2 cellular contexts compared by ENCODE assay signal in the genomic region with DNA sequence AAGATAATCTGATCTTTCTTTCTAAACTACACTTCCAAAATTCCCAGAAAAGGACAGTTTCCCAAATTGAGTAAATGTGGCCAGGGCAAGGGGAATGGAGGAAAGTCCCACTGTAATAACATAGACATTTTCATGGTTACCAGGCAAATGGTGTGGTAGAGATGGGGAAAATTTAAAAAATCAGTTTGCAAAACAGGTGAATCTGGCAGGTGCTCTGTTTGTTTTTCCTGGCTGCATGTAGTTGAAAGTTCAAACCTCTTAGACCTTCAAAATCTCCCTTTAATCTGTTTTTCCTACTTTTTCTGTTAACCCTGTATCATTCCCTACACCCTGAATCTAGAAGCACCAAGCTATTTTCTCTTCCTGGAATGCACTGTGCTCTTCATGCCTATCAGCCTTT.
TF ChIP-seq lines count a peak whose summit lies in the region.

No MANE protein-coding gene starts in this region.

TF ChIP-seq in liver, 16 proteins besides CTCF, POLR2A, EP300 and RAD21:
- TF ChIP-seq, protein P1, sequence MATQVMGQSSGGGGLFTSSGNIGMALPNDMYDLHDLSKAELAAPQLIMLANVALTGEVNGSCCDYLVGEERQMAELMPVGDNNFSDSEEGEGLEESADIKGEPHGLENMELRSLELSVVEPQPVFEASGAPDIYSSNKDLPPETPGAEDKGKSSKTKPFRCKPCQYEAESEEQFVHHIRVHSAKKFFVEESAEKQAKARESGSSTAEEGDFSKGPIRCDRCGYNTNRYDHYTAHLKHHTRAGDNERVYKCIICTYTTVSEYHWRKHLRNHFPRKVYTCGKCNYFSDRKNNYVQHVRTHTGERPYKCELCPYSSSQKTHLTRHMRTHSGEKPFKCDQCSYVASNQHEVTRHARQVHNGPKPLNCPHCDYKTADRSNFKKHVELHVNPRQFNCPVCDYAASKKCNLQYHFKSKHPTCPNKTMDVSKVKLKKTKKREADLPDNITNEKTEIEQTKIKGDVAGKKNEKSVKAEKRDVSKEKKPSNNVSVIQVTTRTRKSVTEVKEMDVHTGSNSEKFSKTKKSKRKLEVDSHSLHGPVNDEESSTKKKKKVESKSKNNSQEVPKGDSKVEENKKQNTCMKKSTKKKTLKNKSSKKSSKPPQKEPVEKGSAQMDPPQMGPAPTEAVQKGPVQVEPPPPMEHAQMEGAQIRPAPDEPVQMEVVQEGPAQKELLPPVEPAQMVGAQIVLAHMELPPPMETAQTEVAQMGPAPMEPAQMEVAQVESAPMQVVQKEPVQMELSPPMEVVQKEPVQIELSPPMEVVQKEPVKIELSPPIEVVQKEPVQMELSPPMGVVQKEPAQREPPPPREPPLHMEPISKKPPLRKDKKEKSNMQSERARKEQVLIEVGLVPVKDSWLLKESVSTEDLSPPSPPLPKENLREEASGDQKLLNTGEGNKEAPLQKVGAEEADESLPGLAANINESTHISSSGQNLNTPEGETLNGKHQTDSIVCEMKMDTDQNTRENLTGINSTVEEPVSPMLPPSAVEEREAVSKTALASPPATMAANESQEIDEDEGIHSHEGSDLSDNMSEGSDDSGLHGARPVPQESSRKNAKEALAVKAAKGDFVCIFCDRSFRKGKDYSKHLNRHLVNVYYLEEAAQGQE (IDR thresholded peaks at IDR 0.05): peak; percentile 57
- TF ChIP-seq MAX (IDR thresholded peaks at IDR 0.05) (peak; percentile 28), RXRA (IDR thresholded peaks at IDR 0.05) (peak; percentile 66 to 67), YY1 (IDR thresholded peaks at IDR 0.05) (peak; percentile 60), SP1 (IDR thresholded peaks at IDR 0.05) (peak; percentile 86), HNF4A (conservative IDR thresholded peaks at IDR 0.05) (peak; percentile 12 to 27), EGR1 (IDR thresholded peaks at IDR 0.05; ENCODE audit: low read depth in 2 of 2) (no peak)
- TF ChIP-seq, protein P2, sequence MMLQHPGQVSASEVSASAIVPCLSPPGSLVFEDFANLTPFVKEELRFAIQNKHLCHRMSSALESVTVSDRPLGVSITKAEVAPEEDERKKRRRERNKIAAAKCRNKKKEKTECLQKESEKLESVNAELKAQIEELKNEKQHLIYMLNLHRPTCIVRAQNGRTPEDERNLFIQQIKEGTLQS (IDR thresholded peaks at IDR 0.05): no peak
- TF ChIP-seq, protein P3, sequence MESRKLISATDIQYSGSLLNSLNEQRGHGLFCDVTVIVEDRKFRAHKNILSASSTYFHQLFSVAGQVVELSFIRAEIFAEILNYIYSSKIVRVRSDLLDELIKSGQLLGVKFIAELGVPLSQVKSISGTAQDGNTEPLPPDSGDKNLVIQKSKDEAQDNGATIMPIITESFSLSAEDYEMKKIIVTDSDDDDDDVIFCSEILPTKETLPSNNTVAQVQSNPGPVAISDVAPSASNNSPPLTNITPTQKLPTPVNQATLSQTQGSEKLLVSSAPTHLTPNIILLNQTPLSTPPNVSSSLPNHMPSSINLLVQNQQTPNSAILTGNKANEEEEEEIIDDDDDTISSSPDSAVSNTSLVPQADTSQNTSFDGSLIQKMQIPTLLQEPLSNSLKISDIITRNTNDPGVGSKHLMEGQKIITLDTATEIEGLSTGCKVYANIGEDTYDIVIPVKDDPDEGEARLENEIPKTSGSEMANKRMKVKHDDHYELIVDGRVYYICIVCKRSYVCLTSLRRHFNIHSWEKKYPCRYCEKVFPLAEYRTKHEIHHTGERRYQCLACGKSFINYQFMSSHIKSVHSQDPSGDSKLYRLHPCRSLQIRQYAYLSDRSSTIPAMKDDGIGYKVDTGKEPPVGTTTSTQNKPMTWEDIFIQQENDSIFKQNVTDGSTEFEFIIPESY (IDR thresholded peaks at IDR 0.05): no peak

TF ChIP-seq in HepG2, 621 proteins besides CTCF, POLR2A, EP300 and RAD21:
- TF ChIP-seq TFDP1 (CRISPR knock-in tag; IDR thresholded peaks at IDR 0.05; ENCODE audit: borderline replicate concordance) (no peak), TOE1 (CRISPR knock-in tag; IDR thresholded peaks at IDR 0.05) (no peak), ATF7 (IDR thresholded peaks at IDR 0.05) (no peak), ATF7 (CRISPR knock-in tag; IDR thresholded peaks at IDR 0.05) (no peak), ZNF557 (CRISPR knock-in tag; IDR thresholded peaks at IDR 0.05) (no peak), TGIF2 (CRISPR knock-in tag; IDR thresholded peaks at IDR 0.05) (no peak), ZNF780A (CRISPR knock-in tag; IDR thresholded peaks at IDR 0.05) (no peak), ZNF563 (CRISPR knock-in tag; IDR thresholded peaks at IDR 0.05) (no peak), KDM6A (CRISPR knock-in tag; IDR thresholded peaks at IDR 0.05; ENCODE audit: low read depth) (no peak), ZNF747 (CRISPR knock-in tag; IDR thresholded peaks at IDR 0.05; ENCODE audit: borderline replicate concordance) (no peak), PCBP1 (IDR thresholded peaks at IDR 0.05; ENCODE audit: borderline replicate concordance, low read depth, low read length) (no peak)
TF ChIP-seq in HepG2: peak in this region for 0.
